In the genomic region with DNA sequence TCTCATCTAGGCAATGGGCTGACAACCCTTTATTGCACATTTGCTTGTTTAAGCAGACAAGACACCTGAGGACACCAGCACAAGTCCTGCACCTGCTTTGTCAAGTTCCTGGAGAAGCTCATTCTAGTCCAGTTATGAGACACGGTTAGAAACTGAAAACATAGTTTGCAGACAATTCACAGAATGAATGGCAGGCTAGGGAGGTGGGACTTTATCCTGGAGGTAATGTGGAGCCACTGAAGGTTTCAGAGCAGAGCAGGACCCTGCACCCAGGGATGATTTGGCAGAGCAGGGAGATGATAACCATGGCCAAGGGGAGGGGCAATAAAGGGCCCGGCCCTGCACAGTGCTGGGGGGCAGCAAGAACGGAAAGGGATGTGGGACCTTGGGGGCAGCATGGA, we compare ENCODE assay signal across 8 cellular contexts. TPM values are rescaled to one million over a fixed set of nuclear protein-coding genes. Genes with fewer than 3 reads are reported as not detected.
DNase-seq lines count a peak whose midpoint lies in the region; ATAC-seq and TF ChIP-seq lines count a peak whose summit lies in the region.

No MANE protein-coding gene starts in this region.

- H3K9me3 ChIP-seq in subcutaneous abdominal adipose tissue (ENCODE audit: control insufficient read depth in 5 of 5, low read length in 5 of 5), result no peaks in the 10 kb centered on the region

- no peak overlapping the region for H3K9ac ChIP-seq in subcutaneous abdominal adipose tissue (ENCODE audit: low read length in 5 of 5)

- no peaks in the 10 kb centered on the region for H3K27me3 Mint-ChIP-seq in activated naive CD4-positive, alpha-beta T cell treated with anti-CD3 and anti-CD28 coated beads for 36 hours (ENCODE audit: low read depth)
- H3K27me3 Mint-ChIP-seq in activated naive CD4-positive, alpha-beta T cell treated with anti-CD3 and anti-CD28 coated beads, Interleukin-2, amount 10 ng/mL, durations not matched to agents 7 days and 5 days, result peaks cover 6% of the 10 kb centered on the region
- no peaks in the 10 kb centered on the region for H3K27me3 Mint-ChIP-seq in activated B cell treated with CpG ODN at 0.5 μM for 24 hours

- peak overlapping the region; percentile 69 for H3K27ac Mint-ChIP-seq in activated naive CD4-positive, alpha-beta T cell treated with anti-CD3 and anti-CD28 coated beads for 36 hours
- H3K27ac Mint-ChIP-seq in activated naive CD4-positive, alpha-beta T cell treated with anti-CD3 and anti-CD28 coated beads, Interleukin-2, amount 10 ng/mL, durations not matched to agents 7 days and 5 days, result no peak overlapping the region
- peak overlapping the region; percentile 72 for H3K27ac Mint-ChIP-seq in activated B cell treated with CpG ODN at 0.5 μM for 24 hours

- intact Hi-C loops in activated naive CD4-positive, alpha-beta T cell treated with anti-CD3 and anti-CD28 coated beads for 36 hours (cut with micrococcal nuclease), result loop anchor here (1.0 to 5.0 kb wide), 3 partner anchors 41 to 112 kb away; a partner anchor contains a TSS
- intact Hi-C loops in activated B cell treated with CpG ODN at 0.5 μM for 24 hours (cut with micrococcal nuclease), result loop anchor here (1.0 kb wide), 2 partner anchors 50 to 114 kb away; a partner anchor contains a TSS

- peak overlapping the region; percentile 67 for H3K27ac ChIP-seq in subcutaneous abdominal adipose tissue (ENCODE audit: low read depth, low read length)

- no peak overlapping the region for H3K4me3 Mint-ChIP-seq in activated naive CD4-positive, alpha-beta T cell treated with anti-CD3 and anti-CD28 coated beads for 36 hours
- no peak overlapping the region for H3K4me3 Mint-ChIP-seq in activated naive CD4-positive, alpha-beta T cell treated with anti-CD3 and anti-CD28 coated beads, Interleukin-2, amount 10 ng/mL, durations not matched to agents 7 days and 5 days
- H3K4me3 Mint-ChIP-seq in activated B cell treated with CpG ODN at 0.5 μM for 24 hours, result no peak overlapping the region

- H3K4me3 ChIP-seq in subcutaneous abdominal adipose tissue (ENCODE audit: low read depth in 1 of 5, low read length in 5 of 5), result no peak overlapping the region

- H3K4me1 Mint-ChIP-seq in activated naive CD4-positive, alpha-beta T cell treated with anti-CD3 and anti-CD28 coated beads for 36 hours (ENCODE audit: low read depth), result peaks cover 21% of the 10 kb centered on the region
- H3K4me1 Mint-ChIP-seq in activated naive CD4-positive, alpha-beta T cell treated with anti-CD3 and anti-CD28 coated beads, Interleukin-2, amount 10 ng/mL, durations not matched to agents 7 days and 5 days, result no peaks in the 10 kb centered on the region
- H3K4me1 Mint-ChIP-seq in activated B cell treated with CpG ODN at 0.5 μM for 24 hours, result peaks cover 21% of the 10 kb centered on the region

- no peaks in the 10 kb centered on the region for H3K9me3 Mint-ChIP-seq in activated naive CD4-positive, alpha-beta T cell treated with anti-CD3 and anti-CD28 coated beads for 36 hours
- H3K9me3 Mint-ChIP-seq in activated naive CD4-positive, alpha-beta T cell treated with anti-CD3 and anti-CD28 coated beads, Interleukin-2, amount 10 ng/mL, durations not matched to agents 7 days and 5 days, result no peaks in the 10 kb centered on the region
- H3K9me3 Mint-ChIP-seq in activated B cell treated with CpG ODN at 0.5 μM for 24 hours, result no peaks in the 10 kb centered on the region

- POLR2A ChIA-PET in activated B cell treated with CpG ODN at 0.5 μM for 24 hours (lab: Charles Lee), result no interaction called here

- CTCF ChIA-PET in activated naive CD4-positive, alpha-beta T cell treated with anti-CD3 and anti-CD28 coated beads for 36 hours (lab: Charles Lee), result no interaction called here
- CTCF ChIA-PET in activated naive CD4-positive, alpha-beta T cell treated with anti-CD3 and anti-CD28 coated beads, Interleukin-2, amount 10 ng/mL, durations not matched to agents 7 days and 5 days (lab: Charles Lee), result no interaction called here
- CTCF ChIA-PET in activated B cell treated with CpG ODN at 0.5 μM for 24 hours (lab: Charles Lee), result no interaction called here

- DNase-seq in activated naive CD4-positive, alpha-beta T cell treated with anti-CD3 and anti-CD28 coated beads for 36 hours, result peak; percentile 8
- DNase-seq in activated naive CD4-positive, alpha-beta T cell treated with anti-CD3 and anti-CD28 coated beads, Interleukin-2, amount 10 ng/mL, durations not matched to agents 7 days and 5 days, result no peak
- DNase-seq in activated B cell treated with CpG ODN at 0.5 μM for 24 hours (no peak), NCI-H524 treated with DMSO at 0.1 percent for 48 hours (lab: John Stamatoyannopoulos, UW) (no peak), NCI-H1048 (lab: John Stamatoyannopoulos, UW) (no peak)
- DNase-seq in stimulated activated CD8-positive, alpha-beta memory T cell treated with anti-CD3 and anti-CD28 coated beads, Interleukin-4, amount 100 ng/mL, for 48 hours, result no peak

- H3K36me3 Mint-ChIP-seq in activated naive CD4-positive, alpha-beta T cell treated with anti-CD3 and anti-CD28 coated beads for 36 hours (ENCODE audit: low read depth), result no peaks in the 10 kb centered on the region
- H3K36me3 Mint-ChIP-seq in activated naive CD4-positive, alpha-beta T cell treated with anti-CD3 and anti-CD28 coated beads, Interleukin-2, amount 10 ng/mL, durations not matched to agents 7 days and 5 days, result no peaks in the 10 kb centered on the region
- H3K36me3 Mint-ChIP-seq in activated B cell treated with CpG ODN at 0.5 μM for 24 hours (ENCODE audit: low read depth), result no peaks in the 10 kb centered on the region

- ATAC-seq in HG02840 (IDR thresholded peaks at IDR 0.05; ENCODE audit: low FRiP score, unreplicated experiment) (peak; percentile 35), activated B cell treated with CpG ODN at 0.5 μM for 24 hours (ENCODE audit: low read depth) (no peak)

- TF ChIP-seq CTCF in activated B cell treated with CpG ODN at 0.5 μM for 24 hours (IDR thresholded peaks at IDR 0.05), result no peak

- peaks cover 0 to 36% (median 21%) of the 10 kb centered on the region in 5 donors for H3K36me3 ChIP-seq in subcutaneous abdominal adipose tissue (ENCODE audit: control insufficient read depth in 5 of 5, insufficient read depth in 5 of 5, low read length in 5 of 5)

- H3K4me1 ChIP-seq in subcutaneous abdominal adipose tissue (ENCODE audit: control insufficient read depth in 5 of 5, insufficient read depth in 5 of 5, low read length in 5 of 5), result peaks cover 5 to 42% (median 20%) of the 10 kb centered on the region in 5 donors

- H3K27me3 ChIP-seq in subcutaneous abdominal adipose tissue (ENCODE audit: control insufficient read depth in 5 of 5, insufficient read depth in 4 of 5, low read length in 5 of 5), result no peaks in the 10 kb centered on the region

RNA-seq across cellular contexts. Expression of a gene that starts 50.7 kb away (rescaled TPM):
- 10 to 100 TPM; 20.0 to 20.3 TPM for total RNA-seq in activated naive CD4-positive, alpha-beta T cell treated with anti-CD3 and anti-CD28 coated beads for 36 hours
- 30.5 and 33.9 TPM in 2 replicates for total RNA-seq in activated B cell treated with CpG ODN at 0.5 μM for 24 hours
